Comparison of ENCODE assay signal across 10 cellular contexts in genomic region chr14:68961781-68962584, GRCh38. TPM values are rescaled to one million over a fixed set of nuclear protein-coding genes. Genes with fewer than 3 reads are reported as not detected.
DNase-seq lines count a peak whose midpoint lies in the region; ATAC-seq and TF ChIP-seq lines count a peak whose summit lies in the region.
"Had no signal": no experiment of that assay in that cellular context is flagged by ENCODE, and none has a peak within 500 bp of the region (broad histone marks: within the 10 kb centered on the region; RNA-seq: fewer than 3 reads in every experiment).

No MANE protein-coding gene starts in this region.

- H4K12ac ChIP-seq in trophoblast cell (ENCODE audit: low read depth, low read length): no peak overlapping the region

- H2BK5ac ChIP-seq in trophoblast cell (ENCODE audit: low read depth, low read length, poor library complexity): no peak overlapping the region

- no peak overlapping the region for H2AK5ac ChIP-seq in trophoblast cell (ENCODE audit: low read length)

- H3K9ac ChIP-seq in colonic mucosa (ENCODE audit: low read depth in 2 of 2, low read length in 2 of 2) (no peak overlapping the region), trophoblast cell (ENCODE audit: low read length) (no peak overlapping the region)

- H3K79me1 ChIP-seq in trophoblast cell (ENCODE audit: low read length): no peaks in the 10 kb centered on the region

- peaks cover 63% of the 10 kb centered on the region for H3K79me2 ChIP-seq in trophoblast cell (ENCODE audit: control insufficient read depth, insufficient read depth, low read length, poor library complexity)

- TF ChIP-seq CTCF in colonic mucosa (IDR thresholded peaks at IDR 0.05): no peak

- H3K4ac ChIP-seq in trophoblast cell (ENCODE audit: low read depth, low read length): peak overlapping the region; percentile 93

- no peak overlapping the region for H3K18ac ChIP-seq in trophoblast cell (ENCODE audit: low read length)

- H3K4me3 ChIP-seq in colonic mucosa (no peak overlapping the region), trophoblast cell (ENCODE audit: low read depth, low read length) (no peak overlapping the region)
- H3K4me3 ChIP-seq: GM12878 had no signal

- H2AFZ ChIP-seq in trophoblast cell (ENCODE audit: insufficient read depth, low read length, poor library complexity): no peak overlapping the region

- H3K23ac ChIP-seq in trophoblast cell (ENCODE audit: low read length): no peak overlapping the region

- ATAC-seq in HG02642 (IDR thresholded peaks at IDR 0.05; ENCODE audit: poor library complexity, unreplicated experiment): no peak
- no peak for ATAC-seq in GM21529 (IDR thresholded peaks at IDR 0.05; ENCODE audit: unreplicated experiment)
- ATAC-seq in GM18519 (IDR thresholded peaks at IDR 0.05; ENCODE audit: low FRiP score, unreplicated experiment): no peak
- no peak for ATAC-seq in GM21390 (IDR thresholded peaks at IDR 0.05; ENCODE audit: unreplicated experiment)
- ATAC-seq: GM12878; stimulated activated naive B cell treated with anti-CD40 and anti-IgM and Interleukin-4, amounts not matched to agents 10 μg/mL and 1 μg/mL and 100 μg/mL, for 72 hours had no signal

- H3K4me1 ChIP-seq in colonic mucosa: peaks cover 25% of the 10 kb centered on the region
- peaks cover 26 to 40% of the 10 kb centered on the region in 2 experiments for H3K4me1 ChIP-seq in trophoblast cell (ENCODE audit: control insufficient read depth in 1 of 2, insufficient read depth in 2 of 2, low read length in 2 of 2)

- H3K27me3 ChIP-seq in colonic mucosa: no peaks in the 10 kb centered on the region
- H3K27me3 ChIP-seq in trophoblast cell (ENCODE audit: insufficient read depth, low read length): no peaks in the 10 kb centered on the region

- intact Hi-C loops in colonic mucosa (cut with DNase I): no loop called here

- no peak overlapping the region for H3K4me2 ChIP-seq in trophoblast cell (ENCODE audit: low read length)

- H3K9me3 ChIP-seq in colonic mucosa: no peaks in the 10 kb centered on the region
- no peaks in the 10 kb centered on the region for H3K9me3 ChIP-seq in trophoblast cell (ENCODE audit: insufficient read depth, low read depth, low read length)

- peak overlapping the region; percentile 5 for H3K27ac ChIP-seq in colonic mucosa
- H3K27ac ChIP-seq in trophoblast cell (ENCODE audit: low read depth, low read length): no peak overlapping the region

- H4K91ac ChIP-seq in trophoblast cell (ENCODE audit: low read depth, low read length): no peak overlapping the region

- H4K8ac ChIP-seq in trophoblast cell (ENCODE audit: low read depth, low read length): no peak overlapping the region

- H3K14ac ChIP-seq in trophoblast cell (ENCODE audit: low read length): no peak overlapping the region

- H3K36me3 ChIP-seq in colonic mucosa (no peaks in the 10 kb centered on the region), trophoblast cell (ENCODE audit: control insufficient read depth in 1 of 2, insufficient read depth in 2 of 2, low read length in 2 of 2) (peaks cover 48 to 61% of the 10 kb centered on the region in 2 experiments)

- WGBS in trophoblast cell (ENCODE audit: extremely low coverage, insufficient coverage, insufficient read length): no CpG with 5 or more reads among the region's 16 CpGs

- H2BK120ac ChIP-seq in trophoblast cell (ENCODE audit: insufficient read depth, low read length, poor library complexity): no peak overlapping the region

- DNase-seq in EL (peak; percentile 64), NCI-H2171 (lab: John Stamatoyannopoulos, UW) (peak; percentile 35), colonic mucosa (no peak), trophoblast cell (peak; percentile 48 to 69)
- DNase-seq: stimulated activated naive B cell treated with anti-CD40 and anti-IgM and Interleukin-4, amounts not matched to agents 10 μg/mL and 1 μg/mL and 100 μg/mL, for 72 hours had no signal

- H2BK12ac ChIP-seq in trophoblast cell (ENCODE audit: low read length): no peak overlapping the region

RNA-seq across cellular contexts. Expression of gene ACTN1, which starts 17.1 kb away (rescaled TPM):
- total RNA-seq in colonic mucosa: 100 to 1,000 TPM; 106 to 185 TPM
- polyA plus RNA-seq in trophoblast cell (2013): 427 and 440 TPM in 2 replicates
